1 cellular context compared by ENCODE assay signal in genomic region chr18:54224379-54225014, GRCh38.
TF ChIP-seq lines count a peak whose summit lies in the region.

Gene MBD2, minus strand, starts transcription at chr18:54224669. Its CDS starts 110 bp downstream, at chr18:54224559.

TF ChIP-seq in HepG2, 621 proteins besides CTCF, POLR2A, EP300 and RAD21 (continued from another document and continues in another):
- TF ChIP-seq ZNF407 (CRISPR knock-in tag; IDR thresholded peaks at IDR 0.05; ENCODE audit: not compliant biosample characterization): peak; percentile 56
- TF ChIP-seq HNRNPUL1 (IDR thresholded peaks at IDR 0.05; ENCODE audit: low read depth, low read length): 0 out of 2 replicates have a peak, but pooled peaks have one; percentile 45
- peak; percentile 91 for TF ChIP-seq MYPOP (CRISPR knock-in tag; IDR thresholded peaks at IDR 0.05)
- TF ChIP-seq SALL1 (CRISPR knock-in tag; IDR thresholded peaks at IDR 0.05): peak; percentile 70
- peak; percentile 14; the same call in 1 of the 2 replicates for TF ChIP-seq DRAP1 (CRISPR knock-in tag; IDR thresholded peaks at IDR 0.05)
- peak; percentile 48; the same call in 1 of the 2 replicates for TF ChIP-seq KDM5B (CRISPR knock-in tag; IDR thresholded peaks at IDR 0.05; ENCODE audit: borderline replicate concordance)
- 0 out of 2 replicates have a peak, but pooled peaks have one; percentile 20 for TF ChIP-seq ATF3 (CRISPR knock-in tag; IDR thresholded peaks at IDR 0.05)
- TF ChIP-seq ISL2 (CRISPR knock-in tag; IDR thresholded peaks at IDR 0.05): peak; percentile 40; the same call in 1 of the 2 replicates
- no peak for TF ChIP-seq ZNF207 (IDR thresholded peaks at IDR 0.05; ENCODE audit: borderline replicate concordance)
- peak; percentile 17; the same call in 1 of the 2 replicates for TF ChIP-seq FOXP4 (CRISPR knock-in tag; IDR thresholded peaks at IDR 0.05)
- TF ChIP-seq XRCC5 (optimal IDR thresholded peaks at IDR 0.05; ENCODE audit: low read length): peak; percentile 63
- peak; percentile 59 for TF ChIP-seq HNRNPK (IDR thresholded peaks at IDR 0.05; ENCODE audit: low read depth, low read length, poor library complexity, severe bottlenecking)
- TF ChIP-seq ZBTB2 (CRISPR knock-in tag; IDR thresholded peaks at IDR 0.05; ENCODE audit: low read depth): 0 out of 2 replicates have a peak, but pooled peaks have one; percentile 49
- no peak for TF ChIP-seq ZNF292 (CRISPR knock-in tag; IDR thresholded peaks at IDR 0.05; ENCODE audit: borderline replicate concordance, low read depth)
- no peak for TF ChIP-seq HNF1A (IDR thresholded peaks at IDR 0.05; ENCODE audit: low read depth)
- TF ChIP-seq HNF1A (CRISPR knock-in tag; IDR thresholded peaks at IDR 0.05; ENCODE audit: borderline replicate concordance): peak; percentile 28; the same call in 1 of the 2 replicates
- no peak for TF ChIP-seq ZNF691 (CRISPR knock-in tag; IDR thresholded peaks at IDR 0.05; ENCODE audit: borderline replicate concordance, low read depth)
- 0 out of 2 replicates have a peak, but pooled peaks have one; percentile 27 for TF ChIP-seq MXD4 (CRISPR knock-in tag; IDR thresholded peaks at IDR 0.05)
- peak; percentile 49; the same call in 1 of the 2 replicates for TF ChIP-seq ZNF788 (CRISPR knock-in tag; IDR thresholded peaks at IDR 0.05; ENCODE audit: borderline replicate concordance)
- TF ChIP-seq SRSF1 (optimal IDR thresholded peaks at IDR 0.05; ENCODE audit: low read depth, low read length): peak; percentile 84
- TF ChIP-seq ZNF687 (CRISPR knock-in tag; IDR thresholded peaks at IDR 0.05): peak; percentile 79
- no peak for TF ChIP-seq ZNF557 (CRISPR knock-in tag; IDR thresholded peaks at IDR 0.05)
- TF ChIP-seq CREB1 (IDR thresholded peaks at IDR 0.05): peak; percentile 24; the same call in 1 of the 2 replicates
- TF ChIP-seq CREB1 (CRISPR knock-in tag; IDR thresholded peaks at IDR 0.05): no peak
- TF ChIP-seq ZNF275 (CRISPR knock-in tag; IDR thresholded peaks at IDR 0.05; ENCODE audit: borderline replicate concordance): peak; percentile 68; the same call in 1 of the 2 replicates
- 0 out of 2 replicates have a peak, but pooled peaks have one; percentile 58 for TF ChIP-seq MIER3 (CRISPR knock-in tag; IDR thresholded peaks at IDR 0.05; ENCODE audit: borderline replicate concordance)
- TF ChIP-seq SIN3A (IDR thresholded peaks at IDR 0.05; ENCODE audit: borderline replicate concordance, low read depth, low read length): peak; percentile 49; the same call in 1 of the 2 replicates
